Comparison of ENCODE assay signal across 17 cellular contexts in genomic region chr21:42414553-42414927, GRCh38. TPM values are rescaled to one million over a fixed set of nuclear protein-coding genes. Genes with fewer than 3 reads are reported as not detected.
DNase-seq lines count a peak whose midpoint lies in the region; ATAC-seq and TF ChIP-seq lines count a peak whose summit lies in the region.
"Had no signal": no experiment of that assay in that cellular context is flagged by ENCODE, and none has a peak within 500 bp of the region (broad histone marks: within the 10 kb centered on the region; RNA-seq: fewer than 3 reads in every experiment).

No MANE protein-coding gene starts in this region.

- peaks cover 66% of the 10 kb centered on the region for H3K36me3 Mint-ChIP-seq in activated naive CD4-positive, alpha-beta T cell treated with anti-CD3 and anti-CD28 coated beads, Interleukin-2, amount 10 ng/mL, durations not matched to agents 7 days and 5 days
- H3K36me3 Mint-ChIP-seq in IgD-negative memory B cell: peaks cover 2% of the 10 kb centered on the region
- peaks cover 54% of the 10 kb centered on the region for H3K36me3 Mint-ChIP-seq in activated naive CD8-positive, alpha-beta T cell treated with anti-CD3 and anti-CD28 coated beads, Interleukin-2, amount 10 ng/mL, durations not matched to agents 7 days and 5 days

- peak overlapping the region; percentile 92 for H3K27ac Mint-ChIP-seq in activated naive CD4-positive, alpha-beta T cell treated with anti-CD3 and anti-CD28 coated beads, Interleukin-2, amount 10 ng/mL, durations not matched to agents 7 days and 5 days
- peak overlapping the region; percentile 39 to 97 (median 71) for H3K27ac Mint-ChIP-seq in IgD-negative memory B cell
- H3K27ac Mint-ChIP-seq in activated naive CD8-positive, alpha-beta T cell treated with anti-CD3 and anti-CD28 coated beads, Interleukin-2, amount 10 ng/mL, durations not matched to agents 7 days and 5 days: peak overlapping the region; percentile 95

- WGBS in spleen, 5 donors: 80 to 96% (median 86%) methylated on average over 8 of the region's 8 CpGs

- peak overlapping the region in 5 of 8 donors; percentile 15 to 72 (median 42) for H3K27ac ChIP-seq in spleen
- no peak overlapping the region for H3K27ac ChIP-seq in left lung
- H3K27ac ChIP-seq: esophagus muscularis mucosa, thyroid gland had no signal

- H3K4me1 Mint-ChIP-seq in activated naive CD4-positive, alpha-beta T cell treated with anti-CD3 and anti-CD28 coated beads, Interleukin-2, amount 10 ng/mL, durations not matched to agents 7 days and 5 days: peaks cover 71% of the 10 kb centered on the region
- peaks cover 0 to 14% (median 4%) of the 10 kb centered on the region in 3 donors for H3K4me1 Mint-ChIP-seq in IgD-negative memory B cell
- H3K4me1 Mint-ChIP-seq in activated naive CD8-positive, alpha-beta T cell treated with anti-CD3 and anti-CD28 coated beads, Interleukin-2, amount 10 ng/mL, durations not matched to agents 7 days and 5 days: peaks cover 47% of the 10 kb centered on the region

- POLR2A ChIA-PET in activated naive CD8-positive, alpha-beta T cell treated with anti-CD3 and anti-CD28 coated beads, Interleukin-2, amount 10 ng/mL, durations not matched to agents 7 days and 5 days (lab: Charles Lee): interaction anchor here (1.4 to 12.9 kb wide), 3 partner anchors 10 kb away, joined by 6 to 182 read pairs (median 11); partner anchors contain the start of gene UBASH3A

- peak overlapping the region; percentile 38 for H3K4me3 Mint-ChIP-seq in activated naive CD4-positive, alpha-beta T cell treated with anti-CD3 and anti-CD28 coated beads, Interleukin-2, amount 10 ng/mL, durations not matched to agents 7 days and 5 days
- H3K4me3 Mint-ChIP-seq in IgD-negative memory B cell: peak overlapping the region in 2 of 4 donors; percentile 84 to 86
- H3K4me3 Mint-ChIP-seq in activated naive CD8-positive, alpha-beta T cell treated with anti-CD3 and anti-CD28 coated beads, Interleukin-2, amount 10 ng/mL, durations not matched to agents 7 days and 5 days: peak overlapping the region; percentile 78

- DNase-seq in activated naive CD4-positive, alpha-beta T cell treated with anti-CD3 and anti-CD28 coated beads, Interleukin-2, amount 10 ng/mL, durations not matched to agents 7 days and 5 days: no peak
- DNase-seq in activated naive CD4-positive, alpha-beta T cell (lab: John Stamatoyannopoulos, UW): no peak
- DNase-seq in activated naive CD8-positive, alpha-beta T cell treated with anti-CD3 and anti-CD28 coated beads, Interleukin-2, amount 10 ng/mL, durations not matched to agents 7 days and 5 days: no peak
- DNase-seq in spleen (no peak), posterior cingulate gyrus (no peak), left lung (no peak)
- DNase-seq: left ventricle myocardium superior, NCI-H446 had no signal

- no peak for TF ChIP-seq POLR2A in spleen (IDR thresholded peaks at IDR 0.05)

- peaks cover 7% of the 10 kb centered on the region for H3K9me3 Mint-ChIP-seq in activated naive CD4-positive, alpha-beta T cell treated with anti-CD3 and anti-CD28 coated beads, Interleukin-2, amount 10 ng/mL, durations not matched to agents 7 days and 5 days
- H3K9me3 Mint-ChIP-seq in IgD-negative memory B cell: peaks cover 0 to 2% (median 0%) of the 10 kb centered on the region in 3 donors
- peaks cover 6% of the 10 kb centered on the region for H3K9me3 Mint-ChIP-seq in activated naive CD8-positive, alpha-beta T cell treated with anti-CD3 and anti-CD28 coated beads, Interleukin-2, amount 10 ng/mL, durations not matched to agents 7 days and 5 days

- peaks cover 0 to 78% (median 6%) of the 10 kb centered on the region in 7 donors for H3K27me3 ChIP-seq in spleen (replicated peaks in 1 of 7)
- no peaks in the 10 kb centered on the region for H3K27me3 ChIP-seq in left lung
- H3K27me3 ChIP-seq: thyroid gland had no signal

- H3K36me3 ChIP-seq in spleen: peaks cover 0 to 47% (median 3%) of the 10 kb centered on the region in 6 donors
- H3K36me3 ChIP-seq in left lung: no peaks in the 10 kb centered on the region
- H3K36me3 ChIP-seq: esophagus muscularis mucosa, thyroid gland had no signal

- peaks cover 0 to 2% (median 0%) of the 10 kb centered on the region in 8 donors for H3K9me3 ChIP-seq in spleen
- H3K9me3 ChIP-seq in left lung: no peaks in the 10 kb centered on the region
- H3K9me3 ChIP-seq: thyroid gland had no signal

- intact Hi-C loops in spleen (cut with DNase I; ENCODE audit: low total_unique reads) (no loop called here), posterior cingulate gyrus (cut with DNase I) (no loop called here), left lung (cut with DNase I) (no loop called here)

- H3K4me1 ChIP-seq in spleen (peaks cover 2 to 63% (median 31%) of the 10 kb centered on the region in 6 donors), left lung (peaks cover 0 to 13% of the 10 kb centered on the region in 2 donors)
- H3K4me1 ChIP-seq: esophagus muscularis mucosa had no signal

- no peaks in the 10 kb centered on the region for H3K27me3 Mint-ChIP-seq in activated naive CD4-positive, alpha-beta T cell treated with anti-CD3 and anti-CD28 coated beads, Interleukin-2, amount 10 ng/mL, durations not matched to agents 7 days and 5 days
- H3K27me3 Mint-ChIP-seq in IgD-negative memory B cell: peaks cover 10% of the 10 kb centered on the region
- H3K27me3 Mint-ChIP-seq in activated naive CD8-positive, alpha-beta T cell treated with anti-CD3 and anti-CD28 coated beads, Interleukin-2, amount 10 ng/mL, durations not matched to agents 7 days and 5 days: no peaks in the 10 kb centered on the region

- ATAC-seq in activated naive CD8-positive, alpha-beta T cell treated with anti-CD3 and anti-CD28 coated beads, Interleukin-2, amount 10 ng/mL, durations not matched to agents 7 days and 5 days (ENCODE audit: low read depth): no peak
- ATAC-seq in left lung (no peak), GM18858 (IDR thresholded peaks at IDR 0.05; ENCODE audit: unreplicated experiment) (no peak)
- ATAC-seq: left ventricle myocardium superior, Right ventricle myocardium inferior had no signal

- CTCF ChIA-PET in activated naive CD4-positive, alpha-beta T cell treated with anti-CD3 and anti-CD28 coated beads, Interleukin-2, amount 10 ng/mL, durations not matched to agents 7 days and 5 days (lab: Charles Lee): interaction anchor here (0.7 kb wide), 1 partner anchor 10 kb away, joined by 6 read pairs; no protein-coding TSS in a partner anchor

- TF ChIP-seq CTCF in spleen (IDR thresholded peaks at IDR 0.05 in 8 of 11, conservative IDR thresholded peaks at IDR 0.05 in 3 of 11) (no peak), left lung (IDR thresholded peaks at IDR 0.05) (no peak)

- H3K4me3 ChIP-seq in spleen: peak overlapping the region in 1 of 8 donors; percentile 48
- H3K4me3 ChIP-seq in left lung: no peak overlapping the region
- H3K4me3 ChIP-seq: esophagus muscularis mucosa, skin epidermis, thyroid gland had no signal

RNA-seq across cellular contexts. Expression of gene UBASH3A, which starts 10.8 kb away (rescaled TPM):
- polyA plus RNA-seq in IgD-negative memory B cell: 1.6 TPM
- total RNA-seq in activated naive CD8-positive, alpha-beta T cell treated with anti-CD3 and anti-CD28 coated beads, Interleukin-2, amount 10 ng/mL, durations not matched to agents 7 days and 5 days: 10 to 100 TPM; 77.8 to 80.2 TPM
- total RNA-seq in spleen: 10 to 100 TPM in 5 of 7 donors, 1 to 10 TPM in 2; 7.2 to 16.3 (median 11.4) TPM
- 1 to 10 TPM; 2.6 to 4.2 (median 3.3) TPM for polyA plus RNA-seq in spleen
- 1 to 10 TPM in 1 of 2 donors, under 1 TPM in 1; 0.67 to 1.3 TPM for total RNA-seq in left lung
- total RNA-seq: bronchial epithelial cell, left ventricle myocardium superior, M059J, myocyte, Right ventricle myocardium inferior had no signal

RNA-seq across cellular contexts. Expression of gene TMPRSS3, which starts 18.7 kb away (rescaled TPM):
- polyA plus RNA-seq in IgD-negative memory B cell (not detected), spleen (under 1 TPM; 0.22 to 0.32 (median 0.24) TPM)
- total RNA-seq in activated naive CD8-positive, alpha-beta T cell treated with anti-CD3 and anti-CD28 coated beads, Interleukin-2, amount 10 ng/mL, durations not matched to agents 7 days and 5 days: 10 to 100 TPM in 1 of 2 experiments, 1 to 10 TPM in 1; 7.8 to 10.7 TPM
- total RNA-seq in spleen (1 to 10 TPM in 2 of 7 donors, under 1 TPM in 4, not detected in 1; 0.51 to 6.0 (median 0.78) TPM), left lung (1 to 10 TPM; 2.9 to 4.8 TPM)
- total RNA-seq: esophagus muscularis mucosa, left ventricle myocardium superior, myocyte, Right ventricle myocardium inferior had no signal

RNA-seq across cellular contexts. Expression of gene TFF1, which starts 48.2 kb away (rescaled TPM):
- polyA plus RNA-seq in IgD-negative memory B cell (not detected), spleen (not detected)
- not detected for total RNA-seq in activated naive CD8-positive, alpha-beta T cell treated with anti-CD3 and anti-CD28 coated beads, Interleukin-2, amount 10 ng/mL, durations not matched to agents 7 days and 5 days
- total RNA-seq in spleen (not detected), left lung (not detected)
- total RNA-seq: bronchial epithelial cell, esophagus muscularis mucosa, left ventricle myocardium superior, M059J, myocyte, Right ventricle myocardium inferior, thyroid gland had no signal

Comparison
In these comparisons a context has a peak if more than half of its experiments do, and no peak if none do; other contexts are left out.
1. H3K27ac ChIP-seq: peak in spleen (5 of 8); none in left lung (0 of 2).
2. RNA of gene UBASH3A, which starts 10.8 kb away (total RNA-seq): 77.8 to 80.2 TPM in activated naive CD8-positive, alpha-beta T cell treated with anti-CD3 and anti-CD28 coated beads, Interleukin-2, amount 10 ng/mL, durations not matched to agents 7 days and 5 days; 7.2 to 16.3 TPM in spleen and 0.67 to 1.3 TPM in left lung; every median in the first group is over 4 times any median in the second.
3. Peak in every context shown above with its lines, with median percentiles within 50 percentile points of each other: H3K27ac Mint-ChIP-seq.